In the genomic region with DNA sequence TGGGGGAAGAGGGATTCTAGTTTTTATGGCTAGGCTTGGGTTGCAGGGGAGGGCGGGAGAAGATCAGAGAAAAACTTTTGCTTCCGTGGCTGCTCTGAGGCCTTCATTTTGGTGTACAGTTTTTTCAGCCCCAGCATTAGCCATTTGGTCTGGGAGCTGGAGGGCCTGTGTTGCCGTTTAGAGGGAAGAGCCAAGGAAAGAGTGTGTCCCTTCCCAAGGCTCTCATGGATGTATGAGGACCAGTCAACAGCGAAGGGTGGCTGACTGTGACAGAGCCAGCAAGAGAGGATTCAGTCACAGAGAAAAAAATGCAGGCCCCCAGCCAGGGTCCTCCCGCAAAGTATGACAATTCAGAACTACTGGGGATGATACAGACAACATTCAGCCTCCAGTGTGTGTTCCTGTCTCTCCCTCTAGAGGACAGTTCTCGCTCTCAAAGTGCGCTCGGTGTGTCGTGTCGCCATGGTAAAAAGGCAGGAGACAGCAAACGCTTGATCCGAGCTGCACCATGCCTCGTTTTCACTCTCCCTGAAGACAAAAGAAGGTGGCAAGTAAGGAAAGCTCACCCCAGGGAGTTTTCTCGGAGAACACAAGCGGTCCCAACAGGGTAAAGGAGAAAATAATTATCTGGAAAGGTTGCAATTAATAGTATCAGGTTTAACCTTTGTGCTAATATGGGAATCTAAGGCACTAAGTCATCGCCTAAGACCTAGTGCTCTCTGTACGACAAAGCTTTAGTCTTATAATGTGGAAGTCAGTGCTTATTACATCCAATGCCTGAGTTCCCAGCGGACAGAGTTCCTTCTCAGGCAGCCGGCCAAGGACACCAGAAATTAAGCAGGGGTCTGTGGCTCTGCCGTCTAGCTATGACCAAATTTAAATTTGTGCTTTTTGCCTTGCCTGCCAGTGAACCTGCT, we compare ENCODE assay signal across 11 cellular contexts.
DNase-seq lines count a peak whose midpoint lies in the region; FAIRE-seq and TF ChIP-seq lines count a peak whose summit lies in the region.
"Had no signal": no experiment of that assay in that cellular context is flagged by ENCODE, and none has a peak within 500 bp of the region (broad histone marks: within the 10 kb centered on the region; RNA-seq: fewer than 3 reads in every experiment).

No MANE protein-coding gene starts in this region.

- POLR2A ChIA-PET in AG04450 (lab: Yijun Ruan, JAX), result no interaction called here

- DNase-seq in AG04450 (ENCODE audit: low read depth, low spot score), result no peak
- DNase-seq in NCI-H2227 treated with DMSO at 0.1 percent for 48 hours (lab: John Stamatoyannopoulos, UW), result peak; percentile 78
- no peak for DNase-seq in esophagus muscularis mucosa (ENCODE audit: extremely low spot score)
- DNase-seq in middle frontal gyrus (ENCODE audit: extremely low spot score, low spot score), result peak; percentile 53
- DNase-seq in GDM1 (lab: John Stamatoyannopoulos, UW), result no peak
- DNase-seq in H54 (ENCODE audit: insufficient read length, low spot score), result no peak
- no peak for DNase-seq in kidney glomerular epithelial cell (lab: John Stamatoyannopoulos, UW)
- no peak for DNase-seq in LoVo (ENCODE audit: low spot score)
- DNase-seq: DMS153, T-helper 17 cell had no signal

- no peak for TF ChIP-seq POLR2A in esophagus muscularis mucosa (IDR thresholded peaks at IDR 0.05; ENCODE audit: low read depth)
- no peak for TF ChIP-seq POLR2A in H54 (IDR thresholded peaks at IDR 0.05; ENCODE audit: low read depth, low read length)

- FAIRE-seq in H54 (lab: Jason Lieb, UNC), result no peak
- FAIRE-seq: endometrium had no signal

- TF ChIP-seq CTCF in AG04450 (IDR thresholded peaks at IDR 0.05; ENCODE audit: low read depth, low read length), result peak; percentile 45
- peak in 2 of 3 experiments; percentile 20 to 27 for TF ChIP-seq CTCF in esophagus muscularis mucosa (IDR thresholded peaks at IDR 0.05)

- H3K9me3 ChIP-seq in AG04450 (ENCODE audit: control insufficient read depth, insufficient read depth, low read length), result no peaks in the 10 kb centered on the region
- H3K9me3 ChIP-seq in esophagus muscularis mucosa, result no peaks in the 10 kb centered on the region

- intact Hi-C loops in esophagus muscularis mucosa (cut with DNase I), result no loop called here

- CTCF ChIA-PET in AG04450 (lab: Charles Lee), result interaction anchor here (1.4 kb wide), 1 partner anchor 84 kb away, joined by 3 read pairs; no protein-coding TSS in a partner anchor

- TF ChIP-seq EP300 in esophagus muscularis mucosa (IDR thresholded peaks at IDR 0.05), result no peak

- H3K4me1 ChIP-seq in esophagus muscularis mucosa, result peaks cover 0 to 3% (median 0%) of the 10 kb centered on the region in 4 donors

- H3K27ac ChIP-seq in AG04450 (ENCODE audit: low read depth, low read length), result no peak overlapping the region
- H3K27ac ChIP-seq in esophagus muscularis mucosa (replicated peaks in 1 of 4), result no peak overlapping the region

- H3K27me3 ChIP-seq in AG04450 (ENCODE audit: control insufficient read depth, insufficient read depth, low read length) (no peaks in the 10 kb centered on the region), esophagus muscularis mucosa (no peaks in the 10 kb centered on the region)

- no peak overlapping the region for H3K4me3 ChIP-seq in AG04450 (ENCODE audit: low read depth, low read length)
- H3K4me3 ChIP-seq in esophagus muscularis mucosa, result no peak overlapping the region

- no peaks in the 10 kb centered on the region for H3K36me3 ChIP-seq in esophagus muscularis mucosa

- 55% methylated on average over 19 of the region's 20 CpGs for WGBS in esophagus muscularis mucosa

Comparison
In these comparisons a context has a peak if more than half of its experiments do, and no peak if none do; other contexts are left out.
1. DNase-seq: peak in NCI-H2227 treated with DMSO at 0.1 percent for 48 hours (single experiment) and middle frontal gyrus (single experiment); none in AG04450 (single experiment), esophagus muscularis mucosa (single experiment), GDM1 (single experiment), H54 (single experiment), kidney glomerular epithelial cell (single experiment) and LoVo (single experiment).